20 cellular contexts compared by ENCODE assay signal in the genomic region with DNA sequence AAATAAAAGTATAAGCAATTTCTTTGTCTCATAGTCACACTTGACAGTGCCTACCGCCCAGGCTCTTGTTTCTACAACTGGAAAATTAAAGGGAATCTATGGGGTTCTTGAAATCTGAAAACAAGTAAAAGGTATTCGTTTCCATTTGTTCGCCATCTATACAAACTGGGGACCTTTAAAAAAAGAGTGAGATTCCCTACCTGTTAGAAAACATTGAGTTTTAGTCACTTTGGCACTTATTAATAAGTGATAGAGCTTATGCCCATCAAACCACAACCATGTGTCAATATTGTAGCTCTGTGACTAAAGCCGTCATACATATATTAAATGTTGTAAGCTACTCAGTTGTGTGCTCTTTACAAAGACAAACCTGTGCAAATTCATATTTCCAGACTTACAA. TPM values are rescaled to one million over a fixed set of nuclear protein-coding genes. Genes with fewer than 3 reads are reported as not detected.
DNase-seq lines count a peak whose midpoint lies in the region; ATAC-seq and TF ChIP-seq lines count a peak whose summit lies in the region.
"Had no signal": no experiment of that assay in that cellular context is flagged by ENCODE, and none has a peak within 500 bp of the region (broad histone marks: within the 10 kb centered on the region; RNA-seq: fewer than 3 reads in every experiment).

No MANE protein-coding gene starts in this region.

- H3K9me3 ChIP-seq in Caco-2, result no peaks in the 10 kb centered on the region
- H3K9me3 ChIP-seq in upper lobe of right lung, result no peaks in the 10 kb centered on the region
- H3K9me3 ChIP-seq: BE2C, SJCRH30 had no signal

- peaks cover 69% of the 10 kb centered on the region for H3K4me1 ChIP-seq in Caco-2
- no peaks in the 10 kb centered on the region for H3K4me1 ChIP-seq in upper lobe of right lung
- H3K4me1 ChIP-seq: SJCRH30 had no signal

- H3K4me1 Mint-ChIP-seq in Caco-2 (ENCODE audit: low read depth, unreplicated experiment) (peaks cover 42% of the 10 kb centered on the region), osteocyte (ENCODE audit: unreplicated experiment) (peaks cover 91% of the 10 kb centered on the region)

- no peak overlapping the region for H3K4me3 Mint-ChIP-seq in Caco-2 (ENCODE audit: unreplicated experiment)
- H3K4me3 Mint-ChIP-seq in osteocyte (ENCODE audit: unreplicated experiment), result no peak overlapping the region
- H3K4me3 Mint-ChIP-seq: CD4-positive, alpha-beta T cell had no signal

- CTCF ChIA-PET in Caco-2 (lab: Charles Lee), result no interaction called here

- no TSS peak for BruUV-seq in Caco-2 (replicated peaks; lab: Mats Ljungman, UMichigan)

- H3K27me3 Mint-ChIP-seq in Caco-2 (ENCODE audit: insufficient read depth, unreplicated experiment) (no peaks in the 10 kb centered on the region), osteocyte (ENCODE audit: unreplicated experiment) (no peaks in the 10 kb centered on the region)

- H3K36me3 Mint-ChIP-seq in Caco-2 (ENCODE audit: insufficient read depth, unreplicated experiment), result peaks cover 100% of the 10 kb centered on the region
- peaks cover 83% of the 10 kb centered on the region for H3K36me3 Mint-ChIP-seq in osteocyte (ENCODE audit: unreplicated experiment)

- no peak overlapping the region for H3K4me3 ChIP-seq in Caco-2 (ENCODE audit: low read depth, low read length)
- no peak overlapping the region for H3K4me3 ChIP-seq in astrocyte of the spinal cord (ENCODE audit: low read depth, low read length)
- no peak overlapping the region for H3K4me3 ChIP-seq in fibroblast of mammary gland (ENCODE audit: control insufficient read depth, low read depth, low read length)
- H3K4me3 ChIP-seq in upper lobe of right lung, result no peak overlapping the region
- H3K4me3 ChIP-seq: SJCRH30 had no signal

- H3K36me3 ChIP-seq in Caco-2 (ENCODE audit: control insufficient read depth, insufficient read depth, low read length) (peaks cover 10% of the 10 kb centered on the region), upper lobe of right lung (peaks cover 39% of the 10 kb centered on the region)
- H3K36me3 ChIP-seq: BE2C had no signal

- H3K9me3 Mint-ChIP-seq in Caco-2 (ENCODE audit: unreplicated experiment) (no peaks in the 10 kb centered on the region), osteocyte (ENCODE audit: unreplicated experiment) (no peaks in the 10 kb centered on the region)
- H3K9me3 Mint-ChIP-seq: CD4-positive, alpha-beta T cell had no signal

- H3K27ac ChIP-seq in upper lobe of right lung, result no peak overlapping the region
- H3K27ac ChIP-seq: RWPE1, SJCRH30 had no signal

- H3K27ac Mint-ChIP-seq in Caco-2 (ENCODE audit: unreplicated experiment) (peak overlapping the region; percentile 69), osteocyte (ENCODE audit: unreplicated experiment) (peak overlapping the region; percentile 88)
- H3K27ac Mint-ChIP-seq: CD4-positive, alpha-beta T cell had no signal

- intact Hi-C loops in Caco-2 (cut with micrococcal nuclease; ENCODE audit: unreplicated experiment), result loop anchor here (5.0 kb wide), 1 partner anchor 455 kb away; no protein-coding TSS in a partner anchor
- intact Hi-C loops in cardiac septum (cut with DNase I), result no loop called here
- intact Hi-C loops in upper lobe of right lung (cut with DNase I), result no loop called here

- no peaks in the 10 kb centered on the region for H3K27me3 ChIP-seq in Caco-2 (replicated peaks; ENCODE audit: control insufficient read depth, insufficient read depth, low read length)
- H3K27me3 ChIP-seq in upper lobe of right lung, result no peaks in the 10 kb centered on the region
- H3K27me3 ChIP-seq: BE2C, SJCRH30 had no signal

- POLR2A ChIA-PET in Caco-2 (lab: Charles Lee), result no interaction called here

- DNase-seq in Caco-2 (no peak), astrocyte of the spinal cord (ENCODE audit: low read depth, low spot score) (peak; percentile 54), fibroblast of mammary gland (ENCODE audit: low read depth) (peak; percentile 53), osteocyte (ENCODE audit: extremely low spot score, unreplicated experiment) (no peak), AG08395 (ENCODE audit: low spot score) (no peak), cardiac septum (ENCODE audit: low spot score) (no peak), HPDE6-E6E7 (ENCODE audit: extremely low spot score) (no peak), upper lobe of right lung (no peak)
- DNase-seq: ACHN; BE2C; CD4-positive, alpha-beta T cell; DMS79 treated with DMSO at 0.1 percent for 48 hours; KBM-7; NCI-H1417 treated with DMSO at 0.1 percent for 48 hours; NCI-H2029 treated with DMSO at 0.1 percent for 48 hours; NCI-H82; PC-3; SJCRH30 had no signal

- in situ Hi-C loops in astrocyte of the spinal cord (cut with HindIII; ENCODE audit: low sequenced_read_pairs), result no loop called here

- no peak for ATAC-seq in upper lobe of right lung
- ATAC-seq: HCT116, PC-3 had no signal

- TF ChIP-seq CTCF in Caco-2 (IDR thresholded peaks at IDR 0.05; ENCODE audit: insufficient read depth in 1 of 2, low read depth in 1 of 2, low read length in 1 of 2, severe bottlenecking in 1 of 2, unreplicated experiment in 1 of 2), result no peak
- no peak for TF ChIP-seq CTCF in astrocyte of the spinal cord (IDR thresholded peaks at IDR 0.05; ENCODE audit: low read depth, low read length)
- TF ChIP-seq CTCF in fibroblast of mammary gland (conservative IDR thresholded peaks at IDR 0.05; ENCODE audit: control insufficient read depth, insufficient read depth, low read depth, low read length), result no peak
- TF ChIP-seq CTCF in osteocyte (IDR thresholded peaks at IDR 0.05), result no peak
- TF ChIP-seq CTCF in upper lobe of right lung (IDR thresholded peaks at IDR 0.05), result no peak

RNA-seq across cellular contexts. Expression of a gene that starts 13.2 kb away (rescaled TPM):
- total RNA-seq in Caco-2 (2022) (3,805 and 3,872 TPM in 2 replicates), osteocyte (16,854 and 18,487 TPM in 2 replicates), cardiac septum (339 TPM), upper lobe of right lung (955 TPM)

Comparison
In these comparisons a context has a peak if more than half of its experiments do, and no peak if none do; other contexts are left out.
1. DNase-seq: peak in astrocyte of the spinal cord (single experiment) and fibroblast of mammary gland (single experiment); none in Caco-2 (0 of 2), osteocyte (single experiment), AG08395 (single experiment), cardiac septum (single experiment), HPDE6-E6E7 (single experiment) and upper lobe of right lung (single experiment).